In genomic region chr10:17115683-17116082, GRCh38 we compare ENCODE assay signal across 13 cellular contexts. TPM values are rescaled to one million over a fixed set of nuclear protein-coding genes. Genes with fewer than 3 reads are reported as not detected.
DNase-seq lines count a peak whose midpoint lies in the region; TF ChIP-seq lines count a peak whose summit lies in the region.
"Had no signal": no experiment of that assay in that cellular context is flagged by ENCODE, and none has a peak within 500 bp of the region (broad histone marks: within the 10 kb centered on the region; RNA-seq: fewer than 3 reads in every experiment).

No MANE protein-coding gene starts in this region.

- no peaks in the 10 kb centered on the region for H3K9me3 Mint-ChIP-seq in Caco-2 (ENCODE audit: unreplicated experiment)
- H3K9me3 Mint-ChIP-seq in CD8-positive, alpha-beta memory T cell: no peaks in the 10 kb centered on the region
- H3K9me3 Mint-ChIP-seq: activated naive CD8-positive, alpha-beta T cell treated with anti-CD3 and anti-CD28 coated beads for 36 hours; stimulated activated naive CD8-positive, alpha-beta T cell treated with anti-CD3 and anti-CD28 coated beads, Interleukin-15, Interleukin-2, amounts not matched to agents 100 ng/mL and 50 ng/mL, for 24 hours had no signal

- H3K9me3 ChIP-seq in Caco-2: no peaks in the 10 kb centered on the region
- H3K9me3 ChIP-seq in CD8-positive, alpha-beta memory T cell (ENCODE audit: low read length): no peaks in the 10 kb centered on the region
- H3K9me3 ChIP-seq: psoas muscle had no signal

- peak overlapping the region; percentile 71 for H3K4me3 Mint-ChIP-seq in Caco-2 (ENCODE audit: unreplicated experiment)
- no peak overlapping the region for H3K4me3 Mint-ChIP-seq in CD8-positive, alpha-beta memory T cell
- H3K4me3 Mint-ChIP-seq: activated naive CD8-positive, alpha-beta T cell treated with anti-CD3 and anti-CD28 coated beads for 36 hours; stimulated activated naive CD8-positive, alpha-beta T cell treated with anti-CD3 and anti-CD28 coated beads, Interleukin-15, Interleukin-2, amounts not matched to agents 100 ng/mL and 50 ng/mL, for 24 hours had no signal

- peak overlapping the region; percentile 77 for H3K27ac Mint-ChIP-seq in Caco-2 (ENCODE audit: unreplicated experiment)
- no peak overlapping the region for H3K27ac Mint-ChIP-seq in CD8-positive, alpha-beta memory T cell
- H3K27ac Mint-ChIP-seq: activated naive CD8-positive, alpha-beta T cell treated with anti-CD3 and anti-CD28 coated beads for 36 hours; stimulated activated naive CD8-positive, alpha-beta T cell treated with anti-CD3 and anti-CD28 coated beads, Interleukin-15, Interleukin-2, amounts not matched to agents 100 ng/mL and 50 ng/mL, for 24 hours had no signal

- BruUV-seq in Caco-2 (replicated peaks; lab: Mats Ljungman, UMichigan): TSS peak; percentile 24

- DNase-seq in Caco-2 (peak; percentile 86 to 89), LoVo (ENCODE audit: low spot score) (peak; percentile 77), cardiac fibroblast (ENCODE audit: low read depth in 2 of 2) (peak; percentile 12 to 49), lung microvascular endothelial cell (ENCODE audit: low read depth in 2 of 2) (peak; percentile 6 to 17), NCI-H1417 (lab: John Stamatoyannopoulos, UW) (no peak), COLO668 (lab: John Stamatoyannopoulos, UW; ENCODE audit: unreplicated experiment) (no peak), CD1c-positive myeloid dendritic cell (ENCODE audit: extremely low spot score) (no peak)
- no peak for DNase-seq in CD8-positive, alpha-beta memory T cell
- DNase-seq: activated naive CD8-positive, alpha-beta T cell treated with anti-CD3 and anti-CD28 coated beads for 36 hours; KG1; psoas muscle; stimulated activated CD4-positive, alpha-beta T cell treated with anti-CD3 and anti-CD28 coated beads, Interleukin-4, amount 100 ng/mL, for 1 hour had no signal

- H3K4me1 ChIP-seq in Caco-2: peaks cover 59% of the 10 kb centered on the region
- H3K4me1 ChIP-seq in CD8-positive, alpha-beta memory T cell (ENCODE audit: insufficient read depth, low read length): no peaks in the 10 kb centered on the region
- H3K4me1 ChIP-seq: psoas muscle had no signal

- peaks cover 15% of the 10 kb centered on the region for H3K36me3 Mint-ChIP-seq in Caco-2 (ENCODE audit: insufficient read depth, unreplicated experiment)
- peaks cover 15 to 30% (median 24%) of the 10 kb centered on the region in 3 donors for H3K36me3 Mint-ChIP-seq in CD8-positive, alpha-beta memory T cell

- peaks cover 47% of the 10 kb centered on the region for H3K4me1 Mint-ChIP-seq in Caco-2 (ENCODE audit: low read depth, unreplicated experiment)
- peaks cover 4 to 10% (median 8%) of the 10 kb centered on the region in 3 donors for H3K4me1 Mint-ChIP-seq in CD8-positive, alpha-beta memory T cell

- H3K36me3 ChIP-seq in Caco-2 (ENCODE audit: control insufficient read depth, insufficient read depth, low read length): no peaks in the 10 kb centered on the region
- H3K36me3 ChIP-seq in CD8-positive, alpha-beta memory T cell (ENCODE audit: insufficient read depth, low read length): no peaks in the 10 kb centered on the region

- intact Hi-C loops in Caco-2 (cut with micrococcal nuclease; ENCODE audit: unreplicated experiment): loop anchor here (1.0 to 5.0 kb wide), 8 partner anchors 9 to 273 kb away; partner anchors contain the start of genes CUBN and TRDMT1

- no peak overlapping the region for H3K27ac ChIP-seq in CD8-positive, alpha-beta memory T cell (ENCODE audit: low read depth, low read length)
- H3K27ac ChIP-seq: psoas muscle had no signal

- H3K27me3 Mint-ChIP-seq in Caco-2 (ENCODE audit: insufficient read depth, unreplicated experiment): no peaks in the 10 kb centered on the region
- H3K27me3 Mint-ChIP-seq in CD8-positive, alpha-beta memory T cell: no peaks in the 10 kb centered on the region
- H3K27me3 Mint-ChIP-seq: activated naive CD8-positive, alpha-beta T cell treated with anti-CD3 and anti-CD28 coated beads for 36 hours; stimulated activated naive CD8-positive, alpha-beta T cell treated with anti-CD3 and anti-CD28 coated beads, Interleukin-15, Interleukin-2, amounts not matched to agents 100 ng/mL and 50 ng/mL, for 24 hours had no signal

- TF ChIP-seq CTCF in Caco-2 (IDR thresholded peaks at IDR 0.05; ENCODE audit: insufficient read depth in 1 of 2, low read depth in 1 of 2, low read length in 1 of 2, severe bottlenecking in 1 of 2, unreplicated experiment in 1 of 2) (peak; percentile 11 to 57), cardiac fibroblast (IDR thresholded peaks at IDR 0.05; ENCODE audit: low read depth, low read length) (no peak)

- no peaks in the 10 kb centered on the region for H3K27me3 ChIP-seq in Caco-2 (replicated peaks; ENCODE audit: control insufficient read depth, insufficient read depth, low read length)
- no peaks in the 10 kb centered on the region for H3K27me3 ChIP-seq in CD8-positive, alpha-beta memory T cell (ENCODE audit: insufficient read depth, low read length, poor library complexity, severe bottlenecking)

- CTCF ChIA-PET in Caco-2 (lab: Charles Lee): no interaction called here
- CTCF ChIA-PET in CD8-positive, alpha-beta memory T cell (lab: Charles Lee): no interaction called here

- POLR2A ChIA-PET in Caco-2 (lab: Charles Lee): no interaction called here
- POLR2A ChIA-PET in CD8-positive, alpha-beta memory T cell (lab: Charles Lee): no interaction called here

- H3K4me3 ChIP-seq in Caco-2 (ENCODE audit: low read depth, low read length) (peak overlapping the region; percentile 27), cardiac fibroblast (replicated peaks in 1 of 2; ENCODE audit: low read depth in 2 of 2, low read length in 2 of 2) (no peak overlapping the region)
- H3K4me3 ChIP-seq in CD8-positive, alpha-beta memory T cell (ENCODE audit: low read length): no peak overlapping the region
- H3K4me3 ChIP-seq: psoas muscle had no signal

RNA-seq across cellular contexts. Expression of gene CUBN, which starts 13.9 kb away (rescaled TPM):
- total RNA-seq in Caco-2 (2022) (4.6 and 4.8 TPM in 2 replicates), lung microvascular endothelial cell (3.1 and 4.2 TPM in 2 replicates)
- total RNA-seq in CD8-positive, alpha-beta memory T cell: under 1 TPM; 0.73 to 0.92 TPM
- polyA plus RNA-seq in CD8-positive, alpha-beta memory T cell: 0.83 TPM

Comparison
In these comparisons a context has a peak if more than half of its experiments do, and no peak if none do; other contexts are left out.
1. DNase-seq: peak in Caco-2 (2 of 2), LoVo (single experiment), cardiac fibroblast (2 of 2) and lung microvascular endothelial cell (2 of 2); none in NCI-H1417 (0 of 3), COLO668 (single experiment), CD1c-positive myeloid dendritic cell (single experiment) and CD8-positive, alpha-beta memory T cell (0 of 5).